In genomic region chr16:2135071-2135470, GRCh38 we compare ENCODE assay signal across 8 cellular contexts. TPM values are rescaled to one million over a fixed set of nuclear protein-coding genes. Genes with fewer than 3 reads are reported as not detected.
DNase-seq lines count a peak whose midpoint lies in the region; TF ChIP-seq lines count a peak whose summit lies in the region.
"Not testable (repeated sequence)": the region's sequence is repeated elsewhere in the genome, so short reads cannot be mapped to it uniquely, and the experiment has no call there.

No MANE protein-coding gene starts in this region.

- H3K36me3 Mint-ChIP-seq in activated naive CD4-positive, alpha-beta T cell treated with anti-CD3 and anti-CD28 coated beads, Interleukin-2, amount 10 ng/mL, durations not matched to agents 7 days and 5 days; neural crest cell (ENCODE audit: low read depth); stimulated activated naive CD8-positive, alpha-beta T cell treated with anti-CD3 and anti-CD28 coated beads, Interleukin-15, Interleukin-2, amounts not matched to agents 100 ng/mL and 50 ng/mL, for 24 hours (ENCODE audit: low read depth): not testable (repeated sequence)

- CTCF ChIA-PET in BJ (lab: Yijun Ruan, JAX); SK-N-SH (lab: Yijun Ruan, JAX); activated naive CD4-positive, alpha-beta T cell treated with anti-CD3 and anti-CD28 coated beads, Interleukin-2, amount 10 ng/mL, durations not matched to agents 7 days and 5 days (lab: Charles Lee): not testable (repeated sequence)

- H3K4me1 ChIP-seq in HUES6 (ENCODE audit: control insufficient read depth, insufficient read depth, low read length); SK-N-SH (ENCODE audit: control insufficient read depth in 1 of 2, insufficient read depth in 2 of 2, low read depth in 1 of 2, low read length in 1 of 2); endocrine pancreas (ENCODE audit: control insufficient read depth, insufficient read depth, low read length): not testable (repeated sequence)

- H3K9me3 ChIP-seq in HUES6 (ENCODE audit: control insufficient read depth, insufficient read depth, low read depth, low read length); SK-N-SH; endocrine pancreas (ENCODE audit: control insufficient read depth, low read length); iPS-18c (ENCODE audit: control insufficient read depth, insufficient read depth, low read length): not testable (repeated sequence)

- H4K20me1 ChIP-seq in SK-N-SH (ENCODE audit: insufficient read depth): peaks cover 20% of the 10 kb centered on the region

- not testable (repeated sequence) for H3K27me3 ChIP-seq in BJ (ENCODE audit: control insufficient read depth, insufficient read depth, low read length); HUES6 (ENCODE audit: control insufficient read depth, insufficient read depth, low read length); SK-N-SH (ENCODE audit: insufficient read depth); endocrine pancreas (ENCODE audit: control insufficient read depth, insufficient read depth, low read length)

- not testable (repeated sequence) for H3K9me3 Mint-ChIP-seq in activated naive CD4-positive, alpha-beta T cell treated with anti-CD3 and anti-CD28 coated beads, Interleukin-2, amount 10 ng/mL, durations not matched to agents 7 days and 5 days; neural crest cell; stimulated activated naive CD8-positive, alpha-beta T cell treated with anti-CD3 and anti-CD28 coated beads, Interleukin-15, Interleukin-2, amounts not matched to agents 100 ng/mL and 50 ng/mL, for 24 hours

- WGBS in SK-N-SH (ENCODE audit: low lambda C conversion rate): under 1% methylated on average over 21 of the region's 42 CpGs

- H3K4me3 ChIP-seq in BJ (ENCODE audit: low read depth, low read length): peak overlapping the region; percentile 46
- peak overlapping the region; percentile 55 for H3K4me3 ChIP-seq in HUES6 (ENCODE audit: low read depth, low read length)
- H3K4me3 ChIP-seq in SK-N-SH (ENCODE audit: low read depth in 2 of 2, low read length in 1 of 2): peak overlapping the region; percentile 53 to 64
- not testable (repeated sequence) for H3K4me3 ChIP-seq in endocrine pancreas (ENCODE audit: control insufficient read depth, insufficient read depth, low read length)
- peak overlapping the region; percentile 36 for H3K4me3 ChIP-seq in iPS-18c (ENCODE audit: insufficient read depth, low read depth, low read length)

- peaks cover 40% of the 10 kb centered on the region for H3K79me2 ChIP-seq in SK-N-SH (ENCODE audit: insufficient read depth)

- not testable (repeated sequence) for H3K27ac Mint-ChIP-seq in activated naive CD4-positive, alpha-beta T cell treated with anti-CD3 and anti-CD28 coated beads, Interleukin-2, amount 10 ng/mL, durations not matched to agents 7 days and 5 days; neural crest cell (ENCODE audit: unreplicated experiment)
- peak overlapping the region; percentile 63 for H3K27ac Mint-ChIP-seq in stimulated activated naive CD8-positive, alpha-beta T cell treated with anti-CD3 and anti-CD28 coated beads, Interleukin-15, Interleukin-2, amounts not matched to agents 100 ng/mL and 50 ng/mL, for 24 hours

- not testable (repeated sequence) for H3K27ac ChIP-seq in HUES6 (ENCODE audit: low read depth, low read length); SK-N-SH (ENCODE audit: low read depth in 2 of 2, low read length in 1 of 2)

- not testable (repeated sequence) for H3K36me3 ChIP-seq in BJ (ENCODE audit: control insufficient read depth, insufficient read depth, low read length); HUES6 (ENCODE audit: control insufficient read depth, insufficient read depth, low read length); SK-N-SH (replicated peaks in 1 of 2; ENCODE audit: control insufficient read depth in 1 of 2, insufficient read depth in 2 of 2, low read length in 1 of 2); endocrine pancreas (ENCODE audit: control insufficient read depth, insufficient read depth, low read length)

- POLR2A ChIA-PET in BJ (lab: Charles Lee); SK-N-SH (lab: Yijun Ruan, JAX): not testable (repeated sequence)

- H3F3A ChIP-seq in SK-N-SH (replicated peaks; ENCODE audit: insufficient read depth): not testable (repeated sequence)

- not testable (repeated sequence) for TF ChIP-seq CTCF in BJ (IDR thresholded peaks at IDR 0.05; ENCODE audit: insufficient read depth, low read depth, low read length); SK-N-SH (IDR thresholded peaks at IDR 0.05); neural crest cell (conservative IDR thresholded peaks at IDR 0.05)

- peak overlapping the region; percentile 19 for H3K9ac ChIP-seq in HUES6 (ENCODE audit: low read length)
- peak overlapping the region; percentile 72 for H3K9ac ChIP-seq in SK-N-SH
- H3K9ac ChIP-seq in endocrine pancreas (ENCODE audit: control insufficient read depth, insufficient read depth, low read length): peak overlapping the region; percentile 13

- H3K4me1 Mint-ChIP-seq in activated naive CD4-positive, alpha-beta T cell treated with anti-CD3 and anti-CD28 coated beads, Interleukin-2, amount 10 ng/mL, durations not matched to agents 7 days and 5 days: peaks cover 18% of the 10 kb centered on the region
- not testable (repeated sequence) for H3K4me1 Mint-ChIP-seq in neural crest cell; stimulated activated naive CD8-positive, alpha-beta T cell treated with anti-CD3 and anti-CD28 coated beads, Interleukin-15, Interleukin-2, amounts not matched to agents 100 ng/mL and 50 ng/mL, for 24 hours (ENCODE audit: low read depth)

- not testable (repeated sequence) for H2AFZ ChIP-seq in SK-N-SH (ENCODE audit: low read depth)

- TF ChIP-seq EP300 in SK-N-SH (IDR thresholded peaks at IDR 0.05; ENCODE audit: borderline replicate concordance in 1 of 2, low read depth in 1 of 2, low read length in 1 of 2): not testable (repeated sequence)

- H3K4me2 ChIP-seq in SK-N-SH: peak overlapping the region; percentile 60; the same call in 1 of the 2 replicates

- not testable (repeated sequence) for H3K9me2 ChIP-seq in SK-N-SH

- H3K27me3 Mint-ChIP-seq in activated naive CD4-positive, alpha-beta T cell treated with anti-CD3 and anti-CD28 coated beads, Interleukin-2, amount 10 ng/mL, durations not matched to agents 7 days and 5 days: peaks cover 32% of the 10 kb centered on the region
- not testable (repeated sequence) for H3K27me3 Mint-ChIP-seq in neural crest cell (ENCODE audit: low read depth); stimulated activated naive CD8-positive, alpha-beta T cell treated with anti-CD3 and anti-CD28 coated beads, Interleukin-15, Interleukin-2, amounts not matched to agents 100 ng/mL and 50 ng/mL, for 24 hours

- not testable (repeated sequence) for TF ChIP-seq RAD21 in SK-N-SH (IDR thresholded peaks at IDR 0.05; ENCODE audit: low read length)

- DNase-seq in BJ (ENCODE audit: low read depth); SK-N-SH; neural crest cell (ENCODE audit: low read depth, low spot score): not testable (repeated sequence)
- DNase-seq in activated naive CD4-positive, alpha-beta T cell treated with anti-CD3 and anti-CD28 coated beads, Interleukin-2, amount 10 ng/mL, durations not matched to agents 7 days and 5 days: peak; percentile 47

- H3K4me3 Mint-ChIP-seq in activated naive CD4-positive, alpha-beta T cell treated with anti-CD3 and anti-CD28 coated beads, Interleukin-2, amount 10 ng/mL, durations not matched to agents 7 days and 5 days: peak overlapping the region; percentile 68
- H3K4me3 Mint-ChIP-seq in neural crest cell: peak overlapping the region; percentile 76
- H3K4me3 Mint-ChIP-seq in stimulated activated naive CD8-positive, alpha-beta T cell treated with anti-CD3 and anti-CD28 coated beads, Interleukin-15, Interleukin-2, amounts not matched to agents 100 ng/mL and 50 ng/mL, for 24 hours: peak overlapping the region; percentile 84

RNA-seq across cellular contexts. Expression of gene PKD1, which starts 0.6 kb away (rescaled TPM):
- polyA plus RNA-seq in BJ (2011; rRNA removed): 40.1 and 76.1 TPM in 2 replicates
- 44.8 and 60.3 TPM in 2 replicates for polyA minus RNA-seq in BJ (2011; rRNA and poly(A)+ RNA removed)
- polyA plus RNA-seq in SK-N-SH (2012; rRNA removed): 39.8 and 47.4 TPM in 2 replicates
- 10.3 and 21.4 TPM in 2 replicates for polyA plus RNA-seq in SK-N-SH (2012; cell fraction: cytosol; rRNA removed)
- 292 and 443 TPM in 2 replicates for polyA plus RNA-seq in SK-N-SH (2012; cell fraction: nucleus; rRNA removed)
- total RNA-seq in neural crest cell: 108 and 115 TPM in 2 replicates

RNA-seq across cellular contexts. Expression of gene RAB26, which starts 13.4 kb away (rescaled TPM):
- 0.36 and 0.67 TPM in 2 replicates for polyA plus RNA-seq in BJ (2011; rRNA removed)
- 0.62 TPM in 1 of 2 replicates, not detected in the other for polyA minus RNA-seq in BJ (2011; rRNA and poly(A)+ RNA removed)
- 14.3 and 19.5 TPM in 2 replicates for polyA plus RNA-seq in SK-N-SH (2012; rRNA removed)
- 4.5 and 6.2 TPM in 2 replicates for polyA plus RNA-seq in SK-N-SH (2012; cell fraction: cytosol; rRNA removed)
- 102 and 121 TPM in 2 replicates for polyA plus RNA-seq in SK-N-SH (2012; cell fraction: nucleus; rRNA removed)
- 0.64 and 0.98 TPM in 2 replicates for total RNA-seq in neural crest cell

RNA-seq across cellular contexts. Expression of gene TRAF7, which starts 20.5 kb away (rescaled TPM):
- polyA plus RNA-seq in BJ (2011; rRNA removed) (37.0 and 68.1 TPM in 2 replicates), SK-N-SH (2012; rRNA removed) (69.9 and 73.0 TPM in 2 replicates)
- polyA minus RNA-seq in BJ (2011; rRNA and poly(A)+ RNA removed): 58.9 and 76.8 TPM in 2 replicates
- polyA plus RNA-seq in SK-N-SH (2012; cell fraction: cytosol; rRNA removed): 32.5 and 56.2 TPM in 2 replicates
- polyA plus RNA-seq in SK-N-SH (2012; cell fraction: nucleus; rRNA removed): 95.4 and 106 TPM in 2 replicates
- 82.2 and 85.5 TPM in 2 replicates for total RNA-seq in neural crest cell

Comparison
In these comparisons a context has a peak if more than half of its experiments do, and no peak if none do; other contexts are left out.
1. H3K9ac ChIP-seq: peak in every context shown above with its lines; median percentile 72 in SK-N-SH; 19 in HUES6; 13 in endocrine pancreas.